9 cellular contexts compared by ENCODE assay signal in genomic region chr1:202159534-202160371, GRCh38. TPM values are rescaled to one million over a fixed set of nuclear protein-coding genes. Genes with fewer than 3 reads are reported as not detected.
DNase-seq lines count a peak whose midpoint lies in the region; ATAC-seq and TF ChIP-seq lines count a peak whose summit lies in the region.
"Had no signal": no experiment of that assay in that cellular context is flagged by ENCODE, and none has a peak within 500 bp of the region (broad histone marks: within the 10 kb centered on the region; RNA-seq: fewer than 3 reads in every experiment).

No MANE protein-coding gene starts in this region.

- peak; percentile 44 for TF ChIP-seq POLR2A in GM10847 (IDR thresholded peaks at IDR 0.05; ENCODE audit: extremely low read depth, insufficient read length)
- no peak for TF ChIP-seq POLR2A in spleen (IDR thresholded peaks at IDR 0.05)

- H3K4me3 ChIP-seq in spleen = peak overlapping the region; percentile 41 to 71 (median 49)

- no peaks in the 10 kb centered on the region for H3K9me3 ChIP-seq in spleen

- H3K4me1 ChIP-seq in spleen = peaks cover 57 to 100% (median 99%) of the 10 kb centered on the region in 6 donors

- WGBS in spleen, 5 donors = 19 to 29% (median 24%) methylated on average over 16 of the region's 16 CpGs

- ATAC-seq in HG02763 (IDR thresholded peaks at IDR 0.05; ENCODE audit: unreplicated experiment) = no peak

- no peak for TF ChIP-seq CTCF in spleen (IDR thresholded peaks at IDR 0.05 in 8 of 11, conservative IDR thresholded peaks at IDR 0.05 in 3 of 11)

- no peaks in the 10 kb centered on the region for H3K27me3 ChIP-seq in spleen (replicated peaks in 1 of 7)

- H3K27ac ChIP-seq in spleen = peak overlapping the region; percentile 84 to 96 (median 92)

- peak; percentile 77 for DNase-seq in NK-92 treated with Interleukin-12 subunit alpha and Interleukin-12 subunit beta, amount 100 ng/mL, for 24 hours (lab: John Stamatoyannopoulos, UW)
- DNase-seq in activated effector memory CD4-positive, alpha-beta T cell treated with Interleukin-2 at 50 U/mL for 16 hours = peak; percentile 50
- DNase-seq in spleen (peak; percentile 90), kidney glomerular epithelial cell (lab: John Stamatoyannopoulos, UW) (no peak), cerebellar nuclear complex (lab: John Stamatoyannopoulos, UW) (no peak), OCI-M2 (lab: John Stamatoyannopoulos, UW; ENCODE audit: unreplicated experiment) (no peak)

- peaks cover 0 to 34% (median 15%) of the 10 kb centered on the region in 6 donors for H3K36me3 ChIP-seq in spleen

- intact Hi-C loops in spleen (cut with DNase I; ENCODE audit: low total_unique reads) = no loop called here

RNA-seq across cellular contexts. Expression of gene PTPN7, which starts 0.6 kb away (rescaled TPM):
- 10 to 100 TPM; 33.1 to 49.0 (median 42.3) TPM for total RNA-seq in spleen
- polyA plus RNA-seq in spleen = 10 to 100 TPM; 27.8 to 34.2 (median 34.0) TPM

RNA-seq across cellular contexts. Expression of gene ARL8A, which starts 15.2 kb away (rescaled TPM):
- 100 to 1,000 TPM in 2 of 7 donors, 10 to 100 TPM in 5; 36.2 to 104 (median 78.0) TPM for total RNA-seq in spleen
- 10 to 100 TPM; 16.2 to 31.4 (median 18.4) TPM for polyA plus RNA-seq in spleen

RNA-seq across cellular contexts. Expression of gene LGR6, which starts 33.8 kb away (rescaled TPM):
- 10 to 100 TPM in 3 of 7 donors, 1 to 10 TPM in 4; 1.9 to 24.5 (median 8.6) TPM for total RNA-seq in spleen
- polyA plus RNA-seq in spleen = 1 to 10 TPM in 2 of 3 donors, under 1 TPM in 1; 0.61 to 3.3 (median 2.0) TPM
- polyA plus RNA-seq: neural cell had no signal

RNA-seq across cellular contexts. Expression of gene GPR37L1, which starts 37.0 kb away (rescaled TPM):
- not detected for total RNA-seq in spleen
- polyA plus RNA-seq in spleen = under 1 TPM in 1 of 3 donors, not detected in 2; 0.16 TPM
- polyA plus RNA-seq: neural cell had no signal

Comparison
In these comparisons a context has a peak if more than half of its experiments do, and no peak if none do; other contexts are left out.
1. DNase-seq: peak in NK-92 treated with Interleukin-12 subunit alpha and Interleukin-12 subunit beta, amount 100 ng/mL, for 24 hours (single experiment), activated effector memory CD4-positive, alpha-beta T cell treated with Interleukin-2 at 50 U/mL for 16 hours (single experiment) and spleen (single experiment); none in kidney glomerular epithelial cell (single experiment), cerebellar nuclear complex (0 of 2) and OCI-M2 (single experiment).